ENCODE assay signal across 31 cellular contexts in the genomic region with DNA sequence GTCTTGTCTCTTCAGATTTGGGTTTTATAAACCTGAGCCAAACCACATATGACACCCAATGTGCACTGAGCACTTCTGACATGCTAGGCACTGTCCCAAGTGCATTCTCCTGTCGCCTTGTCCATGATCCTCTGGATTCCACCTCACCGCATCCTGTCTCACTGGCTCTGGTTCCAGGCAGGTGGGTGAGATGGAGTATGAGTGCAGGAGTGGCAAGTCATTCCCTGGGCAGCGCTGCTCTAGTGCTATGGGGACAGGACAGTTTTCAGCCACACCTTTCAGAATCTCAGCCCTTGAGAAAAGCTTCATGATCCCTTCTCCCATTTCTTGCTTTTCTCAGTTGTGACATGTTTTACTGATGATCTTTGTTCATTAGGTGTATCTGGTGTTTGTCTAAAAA.
"Had no signal": no experiment of that assay in that cellular context is flagged by ENCODE, and none has a peak within 500 bp of the region (broad histone marks: within the 10 kb centered on the region; RNA-seq: fewer than 3 reads in every experiment).

No MANE protein-coding gene starts in this region.

- ATAC-seq: activated CD8-positive, alpha-beta memory T cell treated with anti-CD3 and anti-CD28 coated beads, Interleukin-2, amount 10 ng/mL, durations not matched to agents 7 days and 5 days had no signal

- H3K9me3 ChIP-seq: ascending aorta, SJCRH30 had no signal

- H3K27me3 ChIP-seq: ascending aorta, SJCRH30 had no signal

- H3K4me3 Mint-ChIP-seq: activated CD4-positive, alpha-beta memory T cell treated with anti-CD3 and anti-CD28 coated beads, Interleukin-2, amount 10 ng/mL, durations not matched to agents 7 days and 5 days; activated CD8-positive, alpha-beta memory T cell treated with anti-CD3 and anti-CD28 coated beads, Interleukin-2, amount 10 ng/mL, durations not matched to agents 7 days and 5 days; activated naive CD4-positive, alpha-beta T cell treated with anti-CD3 and anti-CD28 coated beads, Interleukin-2, amount 50 U/mL, for 24 hours; activated naive CD8-positive, alpha-beta T cell treated with anti-CD3 and anti-CD28 coated beads, Interleukin-2, amount 10 ng/mL, durations not matched to agents 7 days and 5 days had no signal

- H3K9me3 Mint-ChIP-seq: activated CD4-positive, alpha-beta memory T cell treated with anti-CD3 and anti-CD28 coated beads, Interleukin-2, amount 10 ng/mL, durations not matched to agents 7 days and 5 days; activated naive CD4-positive, alpha-beta T cell treated with anti-CD3 and anti-CD28 coated beads, Interleukin-2, amount 50 U/mL, for 24 hours; activated naive CD8-positive, alpha-beta T cell treated with anti-CD3 and anti-CD28 coated beads, Interleukin-2, amount 10 ng/mL, durations not matched to agents 7 days and 5 days; activated T-helper 2 cell treated with anti-CD3 and anti-CD28 coated beads, Interferon-gamma antibody, Interleukin-2, Interleukin-4, amounts not matched to agents 10 μg/mL and 5 μg/mL and 100 μg/mL, durations not matched to agents 14 hours and 24 hours and 36 hours had no signal

- H3K4me3 ChIP-seq: ascending aorta, SJCRH30, SK-N-MC had no signal

- H3K27ac Mint-ChIP-seq: activated CD4-positive, alpha-beta memory T cell treated with anti-CD3 and anti-CD28 coated beads, Interleukin-2, amount 10 ng/mL, durations not matched to agents 7 days and 5 days; activated CD8-positive, alpha-beta memory T cell treated with anti-CD3 and anti-CD28 coated beads, Interleukin-2, amount 10 ng/mL, durations not matched to agents 7 days and 5 days; activated naive CD4-positive, alpha-beta T cell treated with anti-CD3 and anti-CD28 coated beads, Interleukin-2, amount 50 U/mL, for 24 hours; activated naive CD8-positive, alpha-beta T cell treated with anti-CD3 and anti-CD28 coated beads, Interleukin-2, amount 10 ng/mL, durations not matched to agents 7 days and 5 days; activated T-helper 2 cell treated with anti-CD3 and anti-CD28 coated beads, Interferon-gamma antibody, Interleukin-2, Interleukin-4, amounts not matched to agents 10 μg/mL and 5 μg/mL and 100 μg/mL, durations not matched to agents 14 hours and 24 hours and 36 hours had no signal

- H3K27me3 Mint-ChIP-seq: activated CD4-positive, alpha-beta memory T cell treated with anti-CD3 and anti-CD28 coated beads, Interleukin-2, amount 10 ng/mL, durations not matched to agents 7 days and 5 days; activated CD8-positive, alpha-beta memory T cell treated with anti-CD3 and anti-CD28 coated beads, Interleukin-2, amount 10 ng/mL, durations not matched to agents 7 days and 5 days; activated naive CD4-positive, alpha-beta T cell treated with anti-CD3 and anti-CD28 coated beads, Interleukin-2, amount 50 U/mL, for 24 hours; activated naive CD8-positive, alpha-beta T cell treated with anti-CD3 and anti-CD28 coated beads, Interleukin-2, amount 10 ng/mL, durations not matched to agents 7 days and 5 days had no signal

- H3K27ac ChIP-seq: ascending aorta, KMS-11, SJCRH30, SK-N-MC, WERI-Rb-1 had no signal

- H3K9ac ChIP-seq: KMS-11 had no signal

- H3K4me1 ChIP-seq: ascending aorta had no signal

- DNase-seq: activated CD4-positive, alpha-beta memory T cell treated with anti-CD3 and anti-CD28 coated beads, Interleukin-2, amount 10 ng/mL, durations not matched to agents 7 days and 5 days; activated CD4-positive, alpha-beta T cell treated with anti-CD3 and anti-CD28 coated beads for 1 hour; activated CD4-positive, alpha-beta T cell treated with anti-CD3 and anti-CD28 coated beads for 48 hours; activated CD4-positive, CD25-positive, alpha-beta regulatory T cell; activated CD8-positive, alpha-beta memory T cell treated with anti-CD3 and anti-CD28 coated beads for 24 hours; activated CD8-positive, alpha-beta memory T cell treated with anti-CD3 and anti-CD28 coated beads, Interleukin-2, amount 10 ng/mL, durations not matched to agents 7 days and 5 days; activated CD8-positive, alpha-beta memory T cell treated with anti-CD3 and anti-CD28 coated beads, Interleukin-2, amount 50 U/mL, for 48 hours; activated gamma-delta T cell; activated naive CD4-positive, alpha-beta T cell treated with Interleukin-2 at 50 U/mL for 16 hours; activated naive CD8-positive, alpha-beta T cell treated with anti-CD3 and anti-CD28 coated beads, Interleukin-2, amount 10 ng/mL, durations not matched to agents 7 days and 5 days; amygdala; NCI-H1092 treated with DMSO at 0.1 percent for 48 hours; NCI-H1417; NCI-H146; NCI-H187; NCI-H2029 treated with DMSO at 0.1 percent for 48 hours; NCI-H2107; NCI-H2171; NCI-H510A; NCI-H526; NCI-H748 treated with DMSO at 0.1 percent for 48 hours; OCI-M1; SHP77; SJCRH30; T1000; WERI-Rb-1 had no signal

- H3K4me2 ChIP-seq: KMS-11 had no signal
